In the genomic region with DNA sequence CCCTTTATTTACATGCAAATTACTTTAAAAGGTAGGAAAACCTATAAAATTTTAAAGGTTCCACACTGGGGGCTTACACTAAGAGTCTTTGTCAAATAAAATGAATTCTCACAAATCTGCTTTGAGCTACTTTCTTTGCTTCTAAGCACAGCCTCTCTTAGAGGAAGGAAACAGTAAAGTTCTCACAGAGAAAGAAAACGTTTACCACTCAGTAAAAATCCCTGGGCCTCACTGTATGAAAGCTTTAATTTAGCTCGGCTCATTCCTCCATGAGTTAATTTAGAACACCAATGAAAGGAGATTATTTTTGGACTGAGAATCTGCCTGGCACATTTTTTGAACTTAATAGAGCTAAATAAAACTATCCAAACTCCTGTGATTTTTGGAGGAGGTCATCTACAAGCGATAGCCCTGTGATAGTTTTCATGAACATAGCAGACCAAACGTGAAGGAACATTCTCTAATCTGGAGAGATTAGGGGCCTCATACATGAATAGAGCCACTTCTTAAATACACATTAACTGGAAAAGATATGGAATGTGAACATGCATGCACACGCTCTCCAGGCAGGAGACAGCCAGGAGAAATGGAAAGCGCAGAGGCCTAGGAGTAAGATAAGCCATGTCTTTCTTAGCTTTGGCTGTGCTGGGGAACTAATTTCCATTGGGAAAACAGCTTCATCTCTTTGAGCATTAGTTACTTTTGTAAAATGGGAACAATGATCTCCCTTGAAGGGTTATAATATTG, we compare ENCODE assay signal across 1 cellular context.
TF ChIP-seq lines count a peak whose summit lies in the region.

No MANE protein-coding gene starts in this region.

TF ChIP-seq in H1, 55 proteins besides CTCF, POLR2A, EP300 and RAD21:
- no peak for TF ChIP-seq EGR1 (IDR thresholded peaks at IDR 0.05; ENCODE audit: borderline replicate concordance, low read depth, low read length)
- no peak for TF ChIP-seq MAFK (IDR thresholded peaks at IDR 0.05; ENCODE audit: low read depth, low read length)
- no peak for TF ChIP-seq SP1 (IDR thresholded peaks at IDR 0.05; ENCODE audit: low read depth, low read length)
- no peak for TF ChIP-seq POLR2AphosphoS5 (IDR thresholded peaks at IDR 0.05; ENCODE audit: low read depth, low read length)
- no peak for TF ChIP-seq SP4 (IDR thresholded peaks at IDR 0.05; ENCODE audit: low read length)
- no peak for TF ChIP-seq PHF8 (conservative IDR thresholded peaks at IDR 0.05; ENCODE audit: low read depth, low read length)
- TF ChIP-seq SUZ12 (IDR thresholded peaks at IDR 0.05; ENCODE audit: low read length): no peak
- TF ChIP-seq TBP (IDR thresholded peaks at IDR 0.05; ENCODE audit: low read depth, low read length): no peak
- TF ChIP-seq POU5F1 (IDR thresholded peaks at IDR 0.05; ENCODE audit: low read depth, low read length): no peak
- TF ChIP-seq NRF1 (IDR thresholded peaks at IDR 0.05; ENCODE audit: low read depth, low read length): no peak
- TF ChIP-seq TAF1 (IDR thresholded peaks at IDR 0.05; ENCODE audit: low read depth, low read length): no peak
- TF ChIP-seq RXRA (IDR thresholded peaks at IDR 0.05; ENCODE audit: insufficient read depth, low read depth, low read length): no peak
- no peak for TF ChIP-seq GABPA (IDR thresholded peaks at IDR 0.05; ENCODE audit: borderline replicate concordance, insufficient read depth, low read length)
- no peak for TF ChIP-seq EZH2 (IDR thresholded peaks at IDR 0.05; ENCODE audit: low read depth, low read length, severe bottlenecking)
- TF ChIP-seq BCL11A (IDR thresholded peaks at IDR 0.05; ENCODE audit: low read depth in 2 of 2, low read length in 2 of 2): no peak
- no peak for TF ChIP-seq ZNF274 (IDR thresholded peaks at IDR 0.05; ENCODE audit: borderline replicate concordance, extremely low read depth, low read length)
- no peak for TF ChIP-seq SP2 (IDR thresholded peaks at IDR 0.05; ENCODE audit: low read length)
- TF ChIP-seq CEBPB (IDR thresholded peaks at IDR 0.05; ENCODE audit: low read depth, low read length): no peak
